ENCODE assay signal across 26 cellular contexts in the genomic region with DNA sequence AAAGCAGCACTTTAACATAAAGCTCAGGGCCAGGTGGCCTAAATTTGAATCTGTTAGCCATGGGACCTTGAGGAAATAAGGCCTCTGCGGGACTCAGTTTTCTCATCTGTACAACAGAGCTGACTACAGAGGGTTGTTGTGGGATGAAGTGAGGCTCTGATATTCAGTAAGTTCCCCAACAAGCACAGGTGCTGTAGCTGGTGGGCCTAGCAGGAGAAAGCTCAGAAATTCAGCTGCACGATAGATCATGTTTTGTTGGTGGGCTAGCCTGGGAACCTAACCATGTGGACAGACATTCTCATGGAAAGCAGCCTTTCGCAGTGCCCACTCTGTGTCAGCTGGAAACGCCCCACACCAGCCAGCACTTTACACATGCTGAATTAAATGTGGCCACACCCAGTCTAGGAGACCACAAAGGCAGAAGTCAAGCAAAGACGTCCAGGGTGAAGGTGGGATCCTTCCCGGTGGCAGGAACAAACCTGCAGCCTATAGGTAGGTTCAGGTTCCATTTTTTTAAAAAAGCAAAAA. TPM values are rescaled to one million over a fixed set of nuclear protein-coding genes. Genes with fewer than 3 reads are reported as not detected.
DNase-seq lines count a peak whose midpoint lies in the region; ATAC-seq and TF ChIP-seq lines count a peak whose summit lies in the region.
"Had no signal": no experiment of that assay in that cellular context is flagged by ENCODE, and none has a peak within 500 bp of the region (broad histone marks: within the 10 kb centered on the region; RNA-seq: fewer than 3 reads in every experiment).

No MANE protein-coding gene starts in this region.

- H3K79me2 ChIP-seq in OCI-LY1 (ENCODE audit: insufficient read depth, low read length) = peaks cover 25% of the 10 kb centered on the region

- peak overlapping the region; percentile 8 for H3K27ac ChIP-seq in CD4-positive, CD25-positive, alpha-beta regulatory T cell (ENCODE audit: insufficient read depth, low read length, poor library complexity, severe bottlenecking)
- H3K27ac ChIP-seq in OCI-LY1 (ENCODE audit: low read depth, low read length, poor library complexity, severe bottlenecking) (peak overlapping the region; percentile 100), sigmoid colon (no peak overlapping the region)
- H3K27ac ChIP-seq: pancreas had no signal

- no peak overlapping the region for H3K4me3 ChIP-seq in CD4-positive, CD25-positive, alpha-beta regulatory T cell (ENCODE audit: low read depth, low read length)
- H3K4me3 ChIP-seq in OCI-LY1 (ENCODE audit: low read depth, low read length, poor library complexity, severe bottlenecking) (no peak overlapping the region), sigmoid colon (no peak overlapping the region)
- H3K4me3 ChIP-seq: A549, GM12878, pancreas, skin epidermis had no signal

- H3K4me3 Mint-ChIP-seq in CD4-positive, CD25-positive, alpha-beta regulatory T cell = no peak overlapping the region
- H3K4me3 Mint-ChIP-seq: neural crest cell; T-helper 1 cell treated with Interleukin-12 subunit alpha and Interleukin-12 subunit beta and Interleukin-4 antibody, amounts not matched to agents 30 μg/mL and 1 μg/mL, for 36 hours had no signal

- H2AFZ ChIP-seq in OCI-LY1 (ENCODE audit: low read length) = no peak overlapping the region

- peak overlapping the region; percentile 67 for H3K9ac ChIP-seq in OCI-LY1 (ENCODE audit: low read length)
- H3K9ac ChIP-seq: SK-N-SH had no signal

- H3K36me3 Mint-ChIP-seq in CD4-positive, CD25-positive, alpha-beta regulatory T cell = peaks cover 12% of the 10 kb centered on the region

- H3K9me3 ChIP-seq in CD4-positive, CD25-positive, alpha-beta regulatory T cell (ENCODE audit: control insufficient read depth in 2 of 2, low read length in 2 of 2) = no peaks in the 10 kb centered on the region
- H3K9me3 ChIP-seq in OCI-LY1 (ENCODE audit: low read length) (no peaks in the 10 kb centered on the region), sigmoid colon (no peaks in the 10 kb centered on the region)
- H3K9me3 ChIP-seq: A549, pancreas, SK-N-SH had no signal

- no peaks in the 10 kb centered on the region for H3K9me3 Mint-ChIP-seq in CD4-positive, CD25-positive, alpha-beta regulatory T cell
- H3K9me3 Mint-ChIP-seq: T-helper 1 cell treated with Interleukin-12 subunit alpha and Interleukin-12 subunit beta and Interleukin-4 antibody, amounts not matched to agents 30 μg/mL and 1 μg/mL, for 36 hours had no signal

- peak overlapping the region; percentile 35 to 78 (median 67) for H3K27ac Mint-ChIP-seq in CD4-positive, CD25-positive, alpha-beta regulatory T cell
- H3K27ac Mint-ChIP-seq: T-helper 1 cell treated with Interleukin-12 subunit alpha and Interleukin-12 subunit beta and Interleukin-4 antibody, amounts not matched to agents 30 μg/mL and 1 μg/mL, for 36 hours had no signal

- no peak for TF ChIP-seq CTCF in OCI-LY1 (IDR thresholded peaks at IDR 0.05; ENCODE audit: low read length)
- no peak for TF ChIP-seq CTCF in sigmoid colon (IDR thresholded peaks at IDR 0.05)

- TF ChIP-seq POLR2A in sigmoid colon (IDR thresholded peaks at IDR 0.05) = no peak

- TF ChIP-seq EP300 in sigmoid colon (IDR thresholded peaks at IDR 0.05) = no peak

- H3F3A ChIP-seq in OCI-LY1 (ENCODE audit: insufficient read depth, low read length) = 0 out of 2 replicates have a peak, but pooled peaks cover 5% of the 10 kb centered on the region

- peaks cover 6 to 69% (median 49%) of the 10 kb centered on the region in 4 donors for H3K4me1 Mint-ChIP-seq in CD4-positive, CD25-positive, alpha-beta regulatory T cell

- ATAC-seq in CD4-positive, CD25-positive, alpha-beta regulatory T cell (ENCODE audit: low read depth in 2 of 2) = no peak
- no peak for ATAC-seq in GM18511 (IDR thresholded peaks at IDR 0.05; ENCODE audit: unreplicated experiment)
- ATAC-seq: A549, GM12878, pancreas had no signal

- intact Hi-C loops in sigmoid colon (cut with DNase I) = no loop called here

- no peaks in the 10 kb centered on the region for H3K9me2 ChIP-seq in OCI-LY1 (ENCODE audit: low read depth, low read length)
- H3K9me2 ChIP-seq: SK-N-SH had no signal

- H3K36me3 ChIP-seq in CD4-positive, CD25-positive, alpha-beta regulatory T cell (ENCODE audit: control insufficient read depth, insufficient read depth, low read length) = peaks cover 6% of the 10 kb centered on the region
- H3K36me3 ChIP-seq in OCI-LY1 (ENCODE audit: insufficient read depth, low read length) (peaks cover 62% of the 10 kb centered on the region), sigmoid colon (no peaks in the 10 kb centered on the region)
- H3K36me3 ChIP-seq: pancreas had no signal

- 65 to 80% methylated on average over 6 of the region's 6 CpGs for WGBS in sigmoid colon, 2 donors

- H3K27me3 Mint-ChIP-seq in CD4-positive, CD25-positive, alpha-beta regulatory T cell = no peaks in the 10 kb centered on the region

- H3K27me3 ChIP-seq in CD4-positive, CD25-positive, alpha-beta regulatory T cell (ENCODE audit: control insufficient read depth, insufficient read depth, low read length) = no peaks in the 10 kb centered on the region
- no peaks in the 10 kb centered on the region for H3K27me3 ChIP-seq in OCI-LY1 (ENCODE audit: insufficient read depth, low read length)
- no peaks in the 10 kb centered on the region for H3K27me3 ChIP-seq in sigmoid colon
- H3K27me3 ChIP-seq: pancreas had no signal

- no peaks in the 10 kb centered on the region for H4K20me1 ChIP-seq in OCI-LY1 (ENCODE audit: insufficient read depth, low read length)

- no peak for DNase-seq in CD4-positive, CD25-positive, alpha-beta regulatory T cell
- DNase-seq in islet precursor cell (peak; percentile 60), sigmoid colon (peak; percentile 34), NCI-H1092 (lab: John Stamatoyannopoulos, UW) (no peak)
- no peak for DNase-seq in activated T-cell treated with anti-CD3 and anti-CD28 coated beads, Interleukin-2, amount 50 U/mL, for 1 hour
- no peak for DNase-seq in activated effector memory CD4-positive, alpha-beta T cell treated with Interleukin-2 at 50 U/mL for 16 hours
- DNase-seq: activated CD4-positive, alpha-beta T cell treated with anti-CD3 and anti-CD28 coated beads, Interleukin-2, amount 50 U/mL, for 48 hours; activated naive CD4-positive, alpha-beta T cell treated with Interleukin-2 at 50 U/mL for 16 hours; central memory CD4-positive, alpha-beta T cell; DMS153; KBM-7; kidney; NCI-H2081; NCI-H226; NCI-H774; pancreas; retina; SK-N-SH; stimulated activated naive CD4-positive, alpha-beta T cell had no signal

- peaks cover 34% of the 10 kb centered on the region for H3K4me1 ChIP-seq in CD4-positive, CD25-positive, alpha-beta regulatory T cell (ENCODE audit: control insufficient read depth, insufficient read depth, low read length, poor library complexity, severe bottlenecking)
- H3K4me1 ChIP-seq in OCI-LY1 (ENCODE audit: insufficient read depth, low read length, severe bottlenecking) (peaks cover 66% of the 10 kb centered on the region), sigmoid colon (peaks cover 0 to 41% (median 34%) of the 10 kb centered on the region in 4 donors)

- peak overlapping the region; percentile 10; the same call in 1 of the 2 replicates for H3K4me2 ChIP-seq in OCI-LY1 (ENCODE audit: low read length)
- H3K4me2 ChIP-seq: A549, SK-N-SH had no signal

RNA-seq across cellular contexts. Expression of gene PITPNM2, which starts 16.1 kb away (rescaled TPM):
- total RNA-seq in CD4-positive, CD25-positive, alpha-beta regulatory T cell = 57.2 TPM
- 1 to 10 TPM; 2.2 to 4.5 (median 3.9) TPM for polyA plus RNA-seq in CD4-positive, CD25-positive, alpha-beta regulatory T cell
- total RNA-seq in sigmoid colon = 10 to 100 TPM in 2 of 4 donors, 1 to 10 TPM in 2; 6.4 to 19.5 (median 11.7) TPM
- polyA plus RNA-seq in sigmoid colon = 10 to 100 TPM in 1 of 3 donors, 1 to 10 TPM in 2; 1.8 to 11.3 (median 2.3) TPM

Comparison
In these comparisons a context has a peak if more than half of its experiments do, and no peak if none do; other contexts are left out.
1. DNase-seq: peak in islet precursor cell (single experiment) and sigmoid colon (single experiment); none in CD4-positive, CD25-positive, alpha-beta regulatory T cell (0 of 3), activated T-cell treated with anti-CD3 and anti-CD28 coated beads, Interleukin-2, amount 50 U/mL, for 1 hour (single experiment), activated effector memory CD4-positive, alpha-beta T cell treated with Interleukin-2 at 50 U/mL for 16 hours (single experiment) and NCI-H1092 (single experiment).
2. H3K27ac ChIP-seq: peak in CD4-positive, CD25-positive, alpha-beta regulatory T cell (single experiment) and OCI-LY1 (single experiment); none in sigmoid colon (0 of 4).